ENCODE assay signal across 23 cellular contexts in the genomic region with DNA sequence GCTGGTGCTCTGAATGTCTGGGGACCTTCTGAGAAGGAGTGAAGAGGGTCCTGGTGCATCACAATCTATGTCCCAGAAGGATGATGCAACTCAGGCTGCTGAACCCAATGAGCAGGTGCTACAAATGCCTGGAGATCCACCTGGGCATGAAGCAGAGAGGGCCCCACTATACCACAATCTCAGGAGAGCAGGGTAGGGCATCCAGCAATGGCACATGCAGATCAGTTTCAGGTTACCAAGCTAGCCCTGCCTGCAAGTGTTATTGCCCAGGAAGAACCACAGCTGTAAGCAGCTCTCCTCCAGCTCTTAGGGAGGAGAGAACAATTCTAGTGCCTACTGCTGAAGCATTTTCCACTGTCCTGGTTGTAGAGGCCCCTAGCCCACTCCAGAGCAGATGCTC.
DNase-seq lines count a peak whose midpoint lies in the region; ATAC-seq and TF ChIP-seq lines count a peak whose summit lies in the region.
"Had no signal": no experiment of that assay in that cellular context is flagged by ENCODE, and none has a peak within 500 bp of the region (broad histone marks: within the 10 kb centered on the region; RNA-seq: fewer than 3 reads in every experiment).

No MANE protein-coding gene starts in this region.

- DNase-seq in DMS53 (lab: John Stamatoyannopoulos, UW) (peak; percentile 15), GM23338 (ENCODE audit: low spot score) (no peak), NCI-H510A treated with DMSO at 0.1 percent for 48 hours (lab: John Stamatoyannopoulos, UW) (peak; percentile 61), left kidney (ENCODE audit: low read depth, low spot score) (peak; percentile 27), amygdala (lab: John Stamatoyannopoulos, UW) (no peak), GM19238 (ENCODE audit: insufficient read length, low spot score) (no peak)
- DNase-seq in stimulated activated CD4-positive, alpha-beta T cell treated with anti-CD3 and anti-CD28 coated beads, Interleukin-1b, Interleukin-23, amount 100 ng/mL, for 48 hours: no peak
- DNase-seq: AML-193; CD4-positive, alpha-beta T cell; DMS79 treated with DMSO at 0.1 percent for 48 hours; GF-D8; Karpas-422; NCI-H1092; NCI-H1436; NCI-H345; NCI-H526 treated with DMSO at 0.1 percent for 48 hours; SIG-M5; SK-N-SH; SW 1271; T-helper 17 cell had no signal

- H3K27me3 ChIP-seq in GM23338 (ENCODE audit: insufficient read depth): no peaks in the 10 kb centered on the region
- H3K27me3 ChIP-seq: BLaER1 treated with 17β-estradiol and CSF1 and Interleukin-3, amounts not matched to agents 10 nM and 100 nM had no signal

- no peak overlapping the region for H3K4me3 ChIP-seq in GM23338
- H3K4me3 ChIP-seq: A549; BLaER1 treated with 17β-estradiol and CSF1 and Interleukin-3, amounts not matched to agents 10 nM and 100 nM had no signal

- H3K36me3 Mint-ChIP-seq in GM23338 (ENCODE audit: low read depth): peaks cover 16% of the 10 kb centered on the region; the same call in 2 of the 3 replicates

- H3F3A ChIP-seq in GM23338 (replicated peaks; ENCODE audit: low read depth): no peaks in the 10 kb centered on the region

- H3K4me3 Mint-ChIP-seq in GM23338: no peak overlapping the region
- H3K4me3 Mint-ChIP-seq: CD4-positive, alpha-beta T cell; T-helper 17 cell had no signal

- no peaks in the 10 kb centered on the region for H3K9me2 ChIP-seq in GM23338 (ENCODE audit: insufficient read depth)
- H3K9me2 ChIP-seq: SK-N-SH had no signal

- peak; percentile 39; the same call in 2 of the 3 replicates for ATAC-seq in GM23338
- ATAC-seq: A549, HCT116, T-helper 17 cell had no signal

- no peak overlapping the region for H3K4me2 ChIP-seq in GM23338
- H3K4me2 ChIP-seq: A549; BLaER1 treated with 17β-estradiol and CSF1 and Interleukin-3, amounts not matched to agents 10 nM and 100 nM; SK-N-SH had no signal

- no peak overlapping the region for H2AFZ ChIP-seq in GM23338

- no peak for TF ChIP-seq CTCF in GM23338 (conservative IDR thresholded peaks at IDR 0.05; ENCODE audit: low read depth in 2 of 2)

- H4K20me1 ChIP-seq in GM23338 (replicated peaks; ENCODE audit: insufficient read depth): no peaks in the 10 kb centered on the region
- H4K20me1 ChIP-seq: BLaER1 treated with 17β-estradiol and CSF1 and Interleukin-3, amounts not matched to agents 10 nM and 100 nM had no signal

- H3K36me3 ChIP-seq in GM23338 (ENCODE audit: insufficient read depth): no peaks in the 10 kb centered on the region
- H3K36me3 ChIP-seq: BLaER1 treated with 17β-estradiol and CSF1 and Interleukin-3, amounts not matched to agents 10 nM and 100 nM had no signal

- H3K4me1 Mint-ChIP-seq in GM23338: peaks cover 15% of the 10 kb centered on the region

- H3K4me1 ChIP-seq in GM23338 (ENCODE audit: insufficient read depth): peaks cover 22% of the 10 kb centered on the region
- H3K4me1 ChIP-seq: A549; BLaER1 treated with 17β-estradiol and CSF1 and Interleukin-3, amounts not matched to agents 10 nM and 100 nM had no signal

- H3K9me3 Mint-ChIP-seq in GM23338: 0 out of 3 replicates have a peak, but pooled peaks cover 2% of the 10 kb centered on the region

- H3K27me3 Mint-ChIP-seq in GM23338 (ENCODE audit: insufficient read depth, low read depth, poor library complexity): peaks cover 2% of the 10 kb centered on the region

- H3K27ac Mint-ChIP-seq in GM23338: no peak overlapping the region
- H3K27ac Mint-ChIP-seq: CD4-positive, alpha-beta T cell; T-helper 17 cell had no signal

- H3K79me2 ChIP-seq in GM23338 (replicated peaks; ENCODE audit: insufficient read depth): no peaks in the 10 kb centered on the region

- no peak overlapping the region for H3K27ac ChIP-seq in GM23338 (ENCODE audit: low read depth)
- H3K27ac ChIP-seq: A549; BLaER1 treated with 17β-estradiol and CSF1 and Interleukin-3, amounts not matched to agents 10 nM and 100 nM had no signal

TF ChIP-seq in GM23338, 12 proteins besides CTCF, POLR2A, EP300 and RAD21 (continues in another document):
- TF ChIP-seq EZH2 (IDR thresholded peaks at IDR 0.05; ENCODE audit: low read depth, unreplicated experiment): no peak
- no peak for TF ChIP-seq ZNF331 (CRISPR knock-in tag; IDR thresholded peaks at IDR 0.05; ENCODE audit: low read depth)
- TF ChIP-seq, protein P1, sequence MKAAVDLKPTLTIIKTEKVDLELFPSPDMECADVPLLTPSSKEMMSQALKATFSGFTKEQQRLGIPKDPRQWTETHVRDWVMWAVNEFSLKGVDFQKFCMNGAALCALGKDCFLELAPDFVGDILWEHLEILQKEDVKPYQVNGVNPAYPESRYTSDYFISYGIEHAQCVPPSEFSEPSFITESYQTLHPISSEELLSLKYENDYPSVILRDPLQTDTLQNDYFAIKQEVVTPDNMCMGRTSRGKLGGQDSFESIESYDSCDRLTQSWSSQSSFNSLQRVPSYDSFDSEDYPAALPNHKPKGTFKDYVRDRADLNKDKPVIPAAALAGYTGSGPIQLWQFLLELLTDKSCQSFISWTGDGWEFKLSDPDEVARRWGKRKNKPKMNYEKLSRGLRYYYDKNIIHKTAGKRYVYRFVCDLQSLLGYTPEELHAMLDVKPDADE (IDR thresholded peaks at IDR 0.05): no peak
- TF ChIP-seq, protein P2, sequence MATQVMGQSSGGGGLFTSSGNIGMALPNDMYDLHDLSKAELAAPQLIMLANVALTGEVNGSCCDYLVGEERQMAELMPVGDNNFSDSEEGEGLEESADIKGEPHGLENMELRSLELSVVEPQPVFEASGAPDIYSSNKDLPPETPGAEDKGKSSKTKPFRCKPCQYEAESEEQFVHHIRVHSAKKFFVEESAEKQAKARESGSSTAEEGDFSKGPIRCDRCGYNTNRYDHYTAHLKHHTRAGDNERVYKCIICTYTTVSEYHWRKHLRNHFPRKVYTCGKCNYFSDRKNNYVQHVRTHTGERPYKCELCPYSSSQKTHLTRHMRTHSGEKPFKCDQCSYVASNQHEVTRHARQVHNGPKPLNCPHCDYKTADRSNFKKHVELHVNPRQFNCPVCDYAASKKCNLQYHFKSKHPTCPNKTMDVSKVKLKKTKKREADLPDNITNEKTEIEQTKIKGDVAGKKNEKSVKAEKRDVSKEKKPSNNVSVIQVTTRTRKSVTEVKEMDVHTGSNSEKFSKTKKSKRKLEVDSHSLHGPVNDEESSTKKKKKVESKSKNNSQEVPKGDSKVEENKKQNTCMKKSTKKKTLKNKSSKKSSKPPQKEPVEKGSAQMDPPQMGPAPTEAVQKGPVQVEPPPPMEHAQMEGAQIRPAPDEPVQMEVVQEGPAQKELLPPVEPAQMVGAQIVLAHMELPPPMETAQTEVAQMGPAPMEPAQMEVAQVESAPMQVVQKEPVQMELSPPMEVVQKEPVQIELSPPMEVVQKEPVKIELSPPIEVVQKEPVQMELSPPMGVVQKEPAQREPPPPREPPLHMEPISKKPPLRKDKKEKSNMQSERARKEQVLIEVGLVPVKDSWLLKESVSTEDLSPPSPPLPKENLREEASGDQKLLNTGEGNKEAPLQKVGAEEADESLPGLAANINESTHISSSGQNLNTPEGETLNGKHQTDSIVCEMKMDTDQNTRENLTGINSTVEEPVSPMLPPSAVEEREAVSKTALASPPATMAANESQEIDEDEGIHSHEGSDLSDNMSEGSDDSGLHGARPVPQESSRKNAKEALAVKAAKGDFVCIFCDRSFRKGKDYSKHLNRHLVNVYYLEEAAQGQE (IDR thresholded peaks at IDR 0.05; ENCODE audit: unreplicated experiment): no peak
- no peak for TF ChIP-seq ZNF114 (CRISPR knock-in tag; IDR thresholded peaks at IDR 0.05)

Comparison
In these comparisons a context has a peak if more than half of its experiments do, and no peak if none do; other contexts are left out.
1. DNase-seq: peak in DMS53 (single experiment), NCI-H510A treated with DMSO at 0.1 percent for 48 hours (single experiment) and left kidney (single experiment); none in GM23338 (single experiment), stimulated activated CD4-positive, alpha-beta T cell treated with anti-CD3 and anti-CD28 coated beads, Interleukin-1b, Interleukin-23, amount 100 ng/mL, for 48 hours (single experiment), amygdala (0 of 56) and GM19238 (single experiment).